17 cellular contexts compared by ENCODE assay signal in the genomic region with DNA sequence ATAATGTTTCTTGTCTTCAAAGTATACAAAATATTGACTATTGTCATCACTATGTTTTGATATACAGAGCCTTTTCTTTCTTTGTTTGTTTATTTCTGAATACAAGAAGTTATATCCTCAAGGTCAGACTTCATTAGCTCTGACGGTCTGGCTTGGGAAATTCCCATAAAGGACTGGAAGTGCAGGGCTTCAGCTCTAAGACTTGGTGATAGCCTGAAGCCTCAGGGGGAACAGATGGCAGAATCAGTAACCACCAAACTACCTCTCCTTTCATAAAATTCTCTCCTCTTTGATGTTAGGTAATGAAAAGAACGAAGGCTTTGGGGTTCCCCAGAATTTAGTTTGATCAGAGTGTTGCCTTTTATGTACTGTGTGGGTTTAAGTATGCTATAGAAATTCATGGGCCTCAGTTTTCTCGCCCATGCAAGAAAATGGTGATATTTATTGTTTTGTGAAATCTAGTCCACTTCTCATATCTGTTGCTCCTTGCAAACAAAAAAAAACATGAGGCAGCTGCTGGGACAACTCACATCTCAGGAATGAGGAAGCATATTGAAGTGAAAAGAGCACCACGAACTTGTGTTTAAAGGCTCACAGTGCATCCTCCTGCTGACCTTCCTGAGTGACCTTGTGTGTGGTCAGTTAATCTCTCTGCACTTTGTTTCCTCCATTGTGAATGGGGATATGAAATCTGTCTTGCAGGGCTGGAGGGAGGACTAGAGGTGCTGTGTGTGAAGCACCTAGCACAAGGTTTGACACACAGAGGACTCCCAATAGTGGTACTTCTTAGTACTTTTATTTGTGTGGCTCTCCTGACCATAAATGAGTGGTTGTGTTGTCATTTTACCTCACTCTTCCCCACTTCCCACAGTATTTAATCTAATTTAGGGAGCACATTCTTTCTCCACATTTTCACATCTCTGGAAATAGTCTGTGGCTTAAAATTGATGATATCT.
DNase-seq lines count a peak whose midpoint lies in the region; ATAC-seq, FAIRE-seq and TF ChIP-seq lines count a peak whose summit lies in the region.
"Had no signal": no experiment of that assay in that cellular context is flagged by ENCODE, and none has a peak within 500 bp of the region (broad histone marks: within the 10 kb centered on the region; RNA-seq: fewer than 3 reads in every experiment).

No MANE protein-coding gene starts in this region.

- ATAC-seq in A549 (peak; percentile 50 to 64; a peak in 5 of 6 replicates), HepG2 (no peak), GM18873 (IDR thresholded peaks at IDR 0.05; ENCODE audit: low FRiP score, unreplicated experiment) (no peak)

- no peaks in the 10 kb centered on the region for H4K20me1 ChIP-seq in HepG2 (ENCODE audit: insufficient read depth, low read length)

- peak overlapping the region; percentile 30; the same call in 1 of the 2 replicates for H3K4me3 Mint-ChIP-seq in HFFc6
- H3K4me3 Mint-ChIP-seq: B cell, brain had no signal

- CTCF ChIA-PET in A549 (lab: Yijun Ruan, JAX) (no interaction called here), HepG2 (lab: Yijun Ruan, JAX; ENCODE audit: low intra/inter-chr PET ratio, low total read pairs) (no interaction called here)

- no peaks in the 10 kb centered on the region for H3K36me3 Mint-ChIP-seq in HFFc6 (ENCODE audit: low read depth)
- H3K36me3 Mint-ChIP-seq: brain had no signal

- H3K9me3 Mint-ChIP-seq in HFFc6: no peaks in the 10 kb centered on the region

- in situ Hi-C loops in HepG2 (cut with HindIII; ENCODE audit: extremely low pct_ligation_motif_present, low pct_unique_long_range_greater_than_20kb): no loop called here

- no peaks in the 10 kb centered on the region for H3K27me3 ChIP-seq in HepG2 (ENCODE audit: control insufficient read depth in 1 of 2, insufficient read depth in 2 of 2, low read length in 2 of 2)
- H3K27me3 ChIP-seq: Peyer's patch had no signal

- H3K9ac ChIP-seq in HepG2 (ENCODE audit: insufficient read depth, low read depth, low read length): no peak overlapping the region

- intact Hi-C loops in HepG2 (cut with micrococcal nuclease; ENCODE audit: unreplicated experiment): no loop called here

- H2AFZ ChIP-seq in HepG2 (ENCODE audit: low read length): no peak overlapping the region

- peak overlapping the region; percentile 39; the same call in 1 of the 2 replicates for H3K27ac Mint-ChIP-seq in HFFc6
- H3K27ac Mint-ChIP-seq: B cell, brain had no signal

- no peaks in the 10 kb centered on the region for H3K36me3 ChIP-seq in HepG2 (replicated peaks in 1 of 2; ENCODE audit: control insufficient read depth in 1 of 2, insufficient read depth in 2 of 2, low read length in 2 of 2)
- H3K36me3 ChIP-seq: Peyer's patch, WERI-Rb-1 had no signal

- WGBS in A549 (ENCODE audit: missing lambda C conversion rate): 17% methylated on average over 4 of the region's 4 CpGs
- 0% methylated on average over 4 of the region's 4 CpGs for WGBS in HepG2 (ENCODE audit: low lambda C conversion rate)

- H3K79me2 ChIP-seq in HepG2 (ENCODE audit: insufficient read depth, low read length): no peaks in the 10 kb centered on the region

- DNase-seq in A549 (ENCODE audit: low read depth in 1 of 2, low spot score in 1 of 2) (peak in 1 of 2 experiments; percentile 43), HFFc6 (peak; percentile 21), astrocyte of the hippocampus (ENCODE audit: low read depth, low spot score) (peak; percentile 60), kidney glomerular epithelial cell (lab: John Stamatoyannopoulos, UW) (peak; percentile 63), HepG2 (ENCODE audit: low spot score) (no peak)
- no peak for DNase-seq in central memory CD4-positive, alpha-beta T cell
- DNase-seq in activated CD4-positive, alpha-beta T cell treated with anti-CD3 and anti-CD28 coated beads for 48 hours: no peak
- DNase-seq: activated T-cell treated with anti-CD3 and anti-CD28 coated beads, Interleukin-2, amount 50 U/mL, for 1 hour; H7; Karpas-422; NCI-H2171 treated with DMSO at 0.1 percent for 48 hours; Peyer's patch; posterior cingulate gyrus; WERI-Rb-1 had no signal

- no TSS peak for BruUV-seq in HepG2 (replicated peaks; lab: Mats Ljungman, UMichigan)

- TF ChIP-seq RAD21 in A549 (conservative IDR thresholded peaks at IDR 0.05 in 1 of 2, IDR thresholded peaks at IDR 0.05 in 1 of 2): no peak
- no peak for TF ChIP-seq RAD21 in HepG2 (CRISPR knock-in tag; IDR thresholded peaks at IDR 0.05)

- peak overlapping the region; percentile 20; the same call in 1 of the 3 replicates for H3K4me2 ChIP-seq in A549
- H3K4me2 ChIP-seq in HepG2 (ENCODE audit: low read depth, low read length): no peak overlapping the region

- no peak for TF ChIP-seq EP300 in A549 (IDR thresholded peaks at IDR 0.05)
- TF ChIP-seq EP300 in HepG2 (IDR thresholded peaks at IDR 0.05; ENCODE audit: low read depth in 2 of 2, low read length in 2 of 2): no peak
- TF ChIP-seq EP300 in HepG2 (CRISPR knock-in tag; IDR thresholded peaks at IDR 0.05; ENCODE audit: borderline replicate concordance): no peak

- H3K27ac ChIP-seq in A549: 0 out of 6 replicates have a peak overlapping the region, but pooled peaks of 1 of the 2 experiments have one; percentile 30
- H3K27ac ChIP-seq in HepG2 (ENCODE audit: extremely low read length, insufficient read depth, low read length): no peak overlapping the region
- H3K27ac ChIP-seq: Peyer's patch, WERI-Rb-1 had no signal

- H3K4me1 Mint-ChIP-seq in HFFc6 (ENCODE audit: low read depth): peaks cover 20% of the 10 kb centered on the region
- H3K4me1 Mint-ChIP-seq: B cell, brain had no signal

- H3K27me3 Mint-ChIP-seq in HFFc6 (ENCODE audit: insufficient read depth): no peaks in the 10 kb centered on the region; the same call in 1 of the 2 replicates
- H3K27me3 Mint-ChIP-seq: B cell, brain had no signal

- no peak for TF ChIP-seq CTCF in A549 (IDR thresholded peaks at IDR 0.05)
- no peak for TF ChIP-seq CTCF in HFFc6 (IDR thresholded peaks at IDR 0.05)
- no peak for TF ChIP-seq CTCF in HepG2 (CRISPR knock-in tag; IDR thresholded peaks at IDR 0.05)

- H3K4me3 ChIP-seq in A549: no peak overlapping the region
- no peak overlapping the region for H3K4me3 ChIP-seq in HepG2 (replicated peaks in 1 of 3; ENCODE audit: insufficient read depth in 1 of 3, low read depth in 2 of 3, low read length in 3 of 3)
- H3K4me3 ChIP-seq: Peyer's patch had no signal

- TF ChIP-seq POLR2A in A549 (IDR thresholded peaks at IDR 0.05; ENCODE audit: low read length) (no peak), HepG2 (IDR thresholded peaks at IDR 0.05; ENCODE audit: insufficient read depth in 1 of 2, low read depth in 2 of 2, low read length in 2 of 2) (no peak)

- H3K9me3 ChIP-seq in A549 (no peaks in the 10 kb centered on the region; the same call in 2 of the 3 replicates), HepG2 (ENCODE audit: low read length) (no peaks in the 10 kb centered on the region)
- H3K9me3 ChIP-seq: Peyer's patch had no signal

- 0 out of 3 replicates have a peak, but pooled peaks cover 5% of the 10 kb centered on the region for H3K4me1 ChIP-seq in A549
- H3K4me1 ChIP-seq in HepG2 (ENCODE audit: insufficient read depth, low read length): no peaks in the 10 kb centered on the region
- H3K4me1 ChIP-seq: Peyer's patch had no signal

- POLR2A ChIA-PET in A549 (lab: Yijun Ruan, JAX): no interaction called here
- POLR2A ChIA-PET in HepG2 (lab: Yijun Ruan, JAX): no interaction called here

- FAIRE-seq in A549 (lab: Jason Lieb, UNC) (no peak), HepG2 (lab: Jason Lieb, UNC) (no peak)

TF ChIP-seq in A549, 52 proteins besides CTCF, POLR2A, EP300 and RAD21 (continues in another document):
- no peak for TF ChIP-seq JUNB (IDR thresholded peaks at IDR 0.05)
- no peak for TF ChIP-seq CBX2 (IDR thresholded peaks at IDR 0.05; ENCODE audit: borderline replicate concordance, low read depth)
- no peak for TF ChIP-seq TP53 (CRISPR knock-in tag; IDR thresholded peaks at IDR 0.05)
- no peak for TF ChIP-seq GATA3 (IDR thresholded peaks at IDR 0.05; ENCODE audit: borderline replicate concordance)
- no peak for TF ChIP-seq CBX8 (IDR thresholded peaks at IDR 0.05)
- TF ChIP-seq CHD2 (IDR thresholded peaks at IDR 0.05; ENCODE audit: low read length, partially characterized antibody): no peak
- TF ChIP-seq FOXS1 (CRISPR knock-in tag; IDR thresholded peaks at IDR 0.05): no peak
- no peak for TF ChIP-seq EHMT2 (IDR thresholded peaks at IDR 0.05; ENCODE audit: low read depth)
- no peak for TF ChIP-seq FOSL2 (IDR thresholded peaks at IDR 0.05)
- no peak for TF ChIP-seq FOSL2 (CRISPR knock-in tag; IDR thresholded peaks at IDR 0.05)
- TF ChIP-seq HOXB5 (CRISPR knock-in tag; IDR thresholded peaks at IDR 0.05): no peak
- TF ChIP-seq ZNF302 (CRISPR knock-in tag; IDR thresholded peaks at IDR 0.05): no peak
- TF ChIP-seq, protein P1, sequence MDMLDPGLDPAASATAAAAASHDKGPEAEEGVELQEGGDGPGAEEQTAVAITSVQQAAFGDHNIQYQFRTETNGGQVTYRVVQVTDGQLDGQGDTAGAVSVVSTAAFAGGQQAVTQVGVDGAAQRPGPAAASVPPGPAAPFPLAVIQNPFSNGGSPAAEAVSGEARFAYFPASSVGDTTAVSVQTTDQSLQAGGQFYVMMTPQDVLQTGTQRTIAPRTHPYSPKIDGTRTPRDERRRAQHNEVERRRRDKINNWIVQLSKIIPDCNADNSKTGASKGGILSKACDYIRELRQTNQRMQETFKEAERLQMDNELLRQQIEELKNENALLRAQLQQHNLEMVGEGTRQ (IDR thresholded peaks at IDR 0.05): no peak

TF ChIP-seq in HepG2, 621 proteins besides CTCF, POLR2A, EP300 and RAD21 (continues in another document):
- TF ChIP-seq HNRNPLL (IDR thresholded peaks at IDR 0.05; ENCODE audit: low read depth, low read length, poor library complexity, severe bottlenecking) (no peak), KDM6A (CRISPR knock-in tag; IDR thresholded peaks at IDR 0.05; ENCODE audit: low read depth) (no peak), AHR (CRISPR knock-in tag; IDR thresholded peaks at IDR 0.05) (no peak), ZNF496 (CRISPR knock-in tag; IDR thresholded peaks at IDR 0.05; ENCODE audit: insufficient replicate concordance) (no peak), ZNF850 (CRISPR knock-in tag; conservative IDR thresholded peaks at IDR 0.05) (no peak), ZBTB7A (CRISPR knock-in tag; IDR thresholded peaks at IDR 0.05) (no peak)
- TF ChIP-seq, protein P2, sequence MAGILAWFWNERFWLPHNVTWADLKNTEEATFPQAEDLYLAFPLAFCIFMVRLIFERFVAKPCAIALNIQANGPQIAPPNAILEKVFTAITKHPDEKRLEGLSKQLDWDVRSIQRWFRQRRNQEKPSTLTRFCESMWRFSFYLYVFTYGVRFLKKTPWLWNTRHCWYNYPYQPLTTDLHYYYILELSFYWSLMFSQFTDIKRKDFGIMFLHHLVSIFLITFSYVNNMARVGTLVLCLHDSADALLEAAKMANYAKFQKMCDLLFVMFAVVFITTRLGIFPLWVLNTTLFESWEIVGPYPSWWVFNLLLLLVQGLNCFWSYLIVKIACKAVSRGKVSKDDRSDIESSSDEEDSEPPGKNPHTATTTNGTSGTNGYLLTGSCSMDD (CRISPR knock-in tag; IDR thresholded peaks at IDR 0.05): no peak

Comparison
In these comparisons a context has a peak if more than half of its experiments do, and no peak if none do; other contexts are left out.
1. ATAC-seq: peak in A549 (2 of 2); none in HepG2 (single experiment) and GM18873 (single experiment).
2. DNase-seq: peak in HFFc6 (single experiment), astrocyte of the hippocampus (single experiment) and kidney glomerular epithelial cell (single experiment); none in central memory CD4-positive, alpha-beta T cell (single experiment), activated CD4-positive, alpha-beta T cell treated with anti-CD3 and anti-CD28 coated beads for 48 hours (single experiment) and HepG2 (single experiment).